In genomic region chr6:134523051-134523450, GRCh38 we compare ENCODE assay signal across 22 cellular contexts.
"Had no signal": no experiment of that assay in that cellular context is flagged by ENCODE, and none has a peak within 500 bp of the region (broad histone marks: within the 10 kb centered on the region; RNA-seq: fewer than 3 reads in every experiment).

No MANE protein-coding gene starts in this region.

- H3K4me3 Mint-ChIP-seq: natural killer cell treated with Interleukin-12 subunit alpha and Interleukin-12 subunit beta and Interleukin-15 and Interleukin-18, amount 100 ng/mL, for 72 hours; stimulated activated naive B cell treated with anti-CD40 and anti-IgM and Interleukin-4, amounts not matched to agents 10 μg/mL and 1 μg/mL and 100 μg/mL, for 72 hours; stimulated activated naive CD8-positive, alpha-beta T cell treated with anti-CD3 and anti-CD28 coated beads, Interleukin-15, amount 100 ng/mL, for 72 hours had no signal

- H3K36me3 ChIP-seq: sigmoid colon, thoracic aorta had no signal

- H3K4me1 ChIP-seq: sigmoid colon had no signal

- H3K4me3 ChIP-seq: dorsolateral prefrontal cortex, hepatocyte, mucosa of descending colon, sigmoid colon, skin epidermis, thoracic aorta had no signal

- H3K27me3 ChIP-seq: dorsolateral prefrontal cortex, hepatocyte, sigmoid colon had no signal

- DNase-seq: cortex of kidney; dorsolateral prefrontal cortex; effector CD8-positive, alpha-beta T cell; foreskin melanocyte; head of caudate nucleus; kidney; left cardiac atrium; mammary epithelial cell; mucosa of descending colon; posterior cingulate gyrus; sigmoid colon; stimulated activated CD4-positive, alpha-beta T cell treated with anti-CD3 and anti-CD28 coated beads, Interleukin-2, amount 100 ng/mL, for 24 hours; stimulated activated CD4-positive, alpha-beta T cell treated with anti-CD3 and anti-CD28 coated beads, Interleukin-4, amount 100 ng/mL, for 4 hours; stimulated activated naive B cell treated with anti-CD40 and anti-IgM and Interleukin-4, amounts not matched to agents 10 μg/mL and 1 μg/mL and 100 μg/mL, for 72 hours; stimulated activated naive CD8-positive, alpha-beta T cell treated with anti-CD3 and anti-CD28 coated beads, Interleukin-15, amount 100 ng/mL, for 72 hours; substantia nigra; trophoblast cell had no signal

- H3K9me3 Mint-ChIP-seq: natural killer cell treated with Interleukin-12 subunit alpha and Interleukin-12 subunit beta and Interleukin-15 and Interleukin-18, amount 100 ng/mL, for 72 hours; stimulated activated naive B cell treated with anti-CD40 and anti-IgM and Interleukin-4, amounts not matched to agents 10 μg/mL and 1 μg/mL and 100 μg/mL, for 72 hours; stimulated activated naive CD8-positive, alpha-beta T cell treated with anti-CD3 and anti-CD28 coated beads, Interleukin-15, amount 100 ng/mL, for 72 hours had no signal

- H3K9me3 ChIP-seq: mucosa of descending colon, sigmoid colon, thoracic aorta had no signal

- H3K79me2 ChIP-seq: hepatocyte had no signal

- H3K27ac ChIP-seq: hepatocyte, sigmoid colon, thoracic aorta had no signal

- H3K27me3 Mint-ChIP-seq: stimulated activated naive B cell treated with anti-CD40 and anti-IgM and Interleukin-4, amounts not matched to agents 10 μg/mL and 1 μg/mL and 100 μg/mL, for 72 hours; stimulated activated naive CD8-positive, alpha-beta T cell treated with anti-CD3 and anti-CD28 coated beads, Interleukin-15, amount 100 ng/mL, for 72 hours had no signal

- H3K4me2 ChIP-seq: hepatocyte had no signal

- H3K36me3 Mint-ChIP-seq: natural killer cell treated with Interleukin-12 subunit alpha and Interleukin-12 subunit beta and Interleukin-15 and Interleukin-18, amount 100 ng/mL, for 72 hours; stimulated activated naive B cell treated with anti-CD40 and anti-IgM and Interleukin-4, amounts not matched to agents 10 μg/mL and 1 μg/mL and 100 μg/mL, for 72 hours had no signal

- FAIRE-seq: kidney, urothelium cell line had no signal

- ATAC-seq: left cardiac atrium; mucosa of descending colon; natural killer cell treated with Interleukin-12 subunit alpha and Interleukin-12 subunit beta and Interleukin-15 and Interleukin-18, amount 100 ng/mL, for 72 hours; stimulated activated naive B cell treated with anti-CD40 and anti-IgM and Interleukin-4, amounts not matched to agents 10 μg/mL and 1 μg/mL and 100 μg/mL, for 72 hours had no signal

- H2AFZ ChIP-seq: hepatocyte had no signal

- H3K27ac Mint-ChIP-seq: natural killer cell treated with Interleukin-12 subunit alpha and Interleukin-12 subunit beta and Interleukin-15 and Interleukin-18, amount 100 ng/mL, for 72 hours; stimulated activated naive B cell treated with anti-CD40 and anti-IgM and Interleukin-4, amounts not matched to agents 10 μg/mL and 1 μg/mL and 100 μg/mL, for 72 hours had no signal
